Comparison of ENCODE assay signal across 8 cellular contexts in genomic region chr3:122514123-122515019, GRCh38. TPM values are rescaled to one million over a fixed set of nuclear protein-coding genes. Genes with fewer than 3 reads are reported as not detected.
A peak's percentile ranks its signal among the peaks of the same experiment; 100 is the strongest.
DNase-seq lines count a peak whose midpoint lies in the region; TF ChIP-seq lines count a peak whose summit lies in the region.

Gene KPNA1 (minus strand): TSS chr3:122514939. CDS start chr3:122496565, 18,374 bp downstream.

- peaks cover 22% of the 10 kb centered on the region for H3K4me1 Mint-ChIP-seq in neural progenitor cell

- H3K27me3 Mint-ChIP-seq in neural progenitor cell (ENCODE audit: insufficient read depth, low read depth), result peaks cover 3% of the 10 kb centered on the region

- peaks cover 48% of the 10 kb centered on the region for H3K79me2 ChIP-seq in neural progenitor cell (ENCODE audit: low read depth)

- H3K27ac ChIP-seq in SJCRH30, result peak within 1 kb of the TSS; percentile 95
- peak within 1 kb of the TSS; percentile 84 for H3K27ac ChIP-seq in neural progenitor cell
- peak within 1 kb of the TSS; percentile 81 for H3K27ac ChIP-seq in stomach smooth muscle (ENCODE audit: low read length)

- peak within 1 kb of the TSS; percentile 99 for H2AFZ ChIP-seq in neural progenitor cell (replicated peaks)

- peak within 1 kb of the TSS; percentile 96 for H3K4me3 Mint-ChIP-seq in neural progenitor cell

- H3K9ac ChIP-seq in neural progenitor cell, result peak within 1 kb of the TSS; percentile 81
- H3K9ac ChIP-seq in stomach smooth muscle (ENCODE audit: low read length in 2 of 2), result peak within 1 kb of the TSS; percentile 64 to 83

- H3K27me3 ChIP-seq in HAP-1 (ENCODE audit: low read depth) (no peaks in the 10 kb centered on the region), MG63 (no peaks in the 10 kb centered on the region), SJCRH30 (no peaks in the 10 kb centered on the region), neural progenitor cell (no peaks in the 10 kb centered on the region), stomach smooth muscle (ENCODE audit: control insufficient read depth in 1 of 2, insufficient read depth in 2 of 2, low read length in 2 of 2) (no peaks in the 10 kb centered on the region)

- H3K36me3 Mint-ChIP-seq in neural progenitor cell, result peaks cover 13% of the 10 kb centered on the region

- H3K36me3 ChIP-seq in HAP-1 (replicated peaks), result 0 out of 2 replicates have a peak, but pooled peaks cover 3% of the 10 kb centered on the region
- peaks cover 21% of the 10 kb centered on the region for H3K36me3 ChIP-seq in MG63
- peaks cover 5% of the 10 kb centered on the region for H3K36me3 ChIP-seq in SJCRH30
- H3K36me3 ChIP-seq in neural progenitor cell, result no peaks in the 10 kb centered on the region
- H3K36me3 ChIP-seq in stomach smooth muscle (ENCODE audit: control insufficient read depth in 2 of 2, insufficient read depth in 2 of 2, low read length in 2 of 2), result no peaks in the 10 kb centered on the region

- peaks cover 48% of the 10 kb centered on the region for H4K20me1 ChIP-seq in neural progenitor cell (ENCODE audit: low read depth)

- H3K9me3 ChIP-seq in HAP-1 (no peaks in the 10 kb centered on the region), MG63 (peaks cover 2% of the 10 kb centered on the region; the same call in 1 of the 2 replicates), SJCRH30 (replicated peaks) (no peaks in the 10 kb centered on the region), neural progenitor cell (ENCODE audit: low read depth) (no peaks in the 10 kb centered on the region), stomach smooth muscle (ENCODE audit: control insufficient read depth in 2 of 2, low read length in 2 of 2) (no peaks in the 10 kb centered on the region)

- peaks cover 8% of the 10 kb centered on the region for H3K9me3 Mint-ChIP-seq in neural progenitor cell

- H3K4me1 ChIP-seq in HAP-1 (peaks cover 29% of the 10 kb centered on the region), SJCRH30 (0 out of 2 replicates have a peak, but pooled peaks cover 5% of the 10 kb centered on the region), neural progenitor cell (peaks cover 22% of the 10 kb centered on the region), stomach smooth muscle (ENCODE audit: control insufficient read depth, insufficient read depth, low read length) (peaks cover 3% of the 10 kb centered on the region)

- H3K27ac Mint-ChIP-seq in neural progenitor cell, result peak within 1 kb of the TSS; percentile 48

- peak within 1 kb of the TSS; percentile 74 for H3K4me2 ChIP-seq in neural progenitor cell

- TF ChIP-seq CTCF in foreskin fibroblast (IDR thresholded peaks at IDR 0.05; ENCODE audit: low read depth, low read length) (no peak), neural progenitor cell (IDR thresholded peaks at IDR 0.05) (no peak)

- in situ Hi-C loops in HAP-1 (cut with MboI; ENCODE audit: low sequenced_read_pairs), result no loop called here

- H3F3A ChIP-seq in neural progenitor cell (ENCODE audit: low read depth), result peaks cover 7% of the 10 kb centered on the region

- DNase-seq in GDM1 (lab: John Stamatoyannopoulos, UW) (peak; percentile 86), HAP-1 (ENCODE audit: low spot score in 2 of 2) (peak; percentile 87 to 88), MG63 (peak; percentile 92), SJCRH30 (peak; percentile 85 to 91), foreskin fibroblast (peak; percentile 82 to 95), neural progenitor cell (ENCODE audit: low spot score) (peak; percentile 95)
- DNase-seq in activated gamma-delta T cell treated with anti-CD3 and anti-CD28 coated beads, Interleukin-2, amount 50 U/mL, for 16 hours (ENCODE audit: low read depth), result peak; percentile 75

- H3K4me3 ChIP-seq in HAP-1 (peak within 1 kb of the TSS; percentile 78), MG63 (peak within 1 kb of the TSS; percentile 99), SJCRH30 (peak within 1 kb of the TSS; percentile 99), foreskin fibroblast (ENCODE audit: low read depth in 1 of 2, low read length in 2 of 2) (peak within 1 kb of the TSS; percentile 83), neural progenitor cell (peak within 1 kb of the TSS; percentile 63), stomach smooth muscle (ENCODE audit: low read length in 2 of 2) (peak within 1 kb of the TSS; percentile 79 to 92)

RNA-seq across cellular contexts. Expression of gene KPNA1, which starts in this region (rescaled TPM):
- total RNA-seq in MG63 (2014; rRNA removed; shearing (Covaris generic); ENCODE audit: low replicate concordance), result 102 and 126 TPM in 2 replicates
- total RNA-seq in SJCRH30 (2014; rRNA removed; shearing (Covaris generic)), result 40.7 and 43.6 TPM in 2 replicates
- 36.9 and 37.1 TPM in 2 replicates for total RNA-seq in neural progenitor cell (ENCODE audit: low replicate concordance)

Comparison
In these comparisons a context has a peak if more than half of its experiments do, and no peak if none do; other contexts are left out.
1. Peak in every context shown above with its lines: DNase-seq, H3K4me3 ChIP-seq and H3K27ac ChIP-seq.